Comparison of ENCODE assay signal across 1 cellular context in the genomic region with DNA sequence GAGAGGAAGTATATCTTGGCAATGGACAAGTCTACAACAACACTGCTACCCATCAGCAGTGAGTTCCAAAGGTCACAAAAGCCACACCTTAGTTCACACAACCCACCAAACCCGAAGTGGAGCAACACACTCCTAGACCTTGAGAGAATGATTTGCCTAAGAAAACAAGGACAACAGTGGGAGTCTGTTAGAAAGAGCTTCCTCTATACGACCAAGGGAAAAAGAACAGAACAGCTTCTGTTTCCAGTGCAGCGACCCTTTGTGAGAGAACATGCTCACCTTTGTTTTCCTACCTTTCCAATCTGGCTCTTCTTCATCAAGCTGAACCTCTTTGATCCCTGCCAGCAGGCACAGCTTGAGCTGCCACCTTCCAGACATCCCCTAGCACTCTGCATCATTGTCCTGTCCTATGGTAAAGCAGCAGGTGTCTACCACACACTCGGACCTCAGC.
A peak's percentile ranks its signal among the peaks of the same experiment; 100 is the strongest.
TF ChIP-seq lines count a peak whose summit lies in the region.

No MANE protein-coding gene starts in this region.

TF ChIP-seq in HepG2, 621 proteins besides CTCF, POLR2A, EP300 and RAD21 (continued from another document and continues in another):
- TF ChIP-seq HMG20A (CRISPR knock-in tag; IDR thresholded peaks at IDR 0.05; ENCODE audit: borderline replicate concordance): peak; percentile 94; the same call in 1 of the 2 replicates
- TF ChIP-seq, protein P1, sequence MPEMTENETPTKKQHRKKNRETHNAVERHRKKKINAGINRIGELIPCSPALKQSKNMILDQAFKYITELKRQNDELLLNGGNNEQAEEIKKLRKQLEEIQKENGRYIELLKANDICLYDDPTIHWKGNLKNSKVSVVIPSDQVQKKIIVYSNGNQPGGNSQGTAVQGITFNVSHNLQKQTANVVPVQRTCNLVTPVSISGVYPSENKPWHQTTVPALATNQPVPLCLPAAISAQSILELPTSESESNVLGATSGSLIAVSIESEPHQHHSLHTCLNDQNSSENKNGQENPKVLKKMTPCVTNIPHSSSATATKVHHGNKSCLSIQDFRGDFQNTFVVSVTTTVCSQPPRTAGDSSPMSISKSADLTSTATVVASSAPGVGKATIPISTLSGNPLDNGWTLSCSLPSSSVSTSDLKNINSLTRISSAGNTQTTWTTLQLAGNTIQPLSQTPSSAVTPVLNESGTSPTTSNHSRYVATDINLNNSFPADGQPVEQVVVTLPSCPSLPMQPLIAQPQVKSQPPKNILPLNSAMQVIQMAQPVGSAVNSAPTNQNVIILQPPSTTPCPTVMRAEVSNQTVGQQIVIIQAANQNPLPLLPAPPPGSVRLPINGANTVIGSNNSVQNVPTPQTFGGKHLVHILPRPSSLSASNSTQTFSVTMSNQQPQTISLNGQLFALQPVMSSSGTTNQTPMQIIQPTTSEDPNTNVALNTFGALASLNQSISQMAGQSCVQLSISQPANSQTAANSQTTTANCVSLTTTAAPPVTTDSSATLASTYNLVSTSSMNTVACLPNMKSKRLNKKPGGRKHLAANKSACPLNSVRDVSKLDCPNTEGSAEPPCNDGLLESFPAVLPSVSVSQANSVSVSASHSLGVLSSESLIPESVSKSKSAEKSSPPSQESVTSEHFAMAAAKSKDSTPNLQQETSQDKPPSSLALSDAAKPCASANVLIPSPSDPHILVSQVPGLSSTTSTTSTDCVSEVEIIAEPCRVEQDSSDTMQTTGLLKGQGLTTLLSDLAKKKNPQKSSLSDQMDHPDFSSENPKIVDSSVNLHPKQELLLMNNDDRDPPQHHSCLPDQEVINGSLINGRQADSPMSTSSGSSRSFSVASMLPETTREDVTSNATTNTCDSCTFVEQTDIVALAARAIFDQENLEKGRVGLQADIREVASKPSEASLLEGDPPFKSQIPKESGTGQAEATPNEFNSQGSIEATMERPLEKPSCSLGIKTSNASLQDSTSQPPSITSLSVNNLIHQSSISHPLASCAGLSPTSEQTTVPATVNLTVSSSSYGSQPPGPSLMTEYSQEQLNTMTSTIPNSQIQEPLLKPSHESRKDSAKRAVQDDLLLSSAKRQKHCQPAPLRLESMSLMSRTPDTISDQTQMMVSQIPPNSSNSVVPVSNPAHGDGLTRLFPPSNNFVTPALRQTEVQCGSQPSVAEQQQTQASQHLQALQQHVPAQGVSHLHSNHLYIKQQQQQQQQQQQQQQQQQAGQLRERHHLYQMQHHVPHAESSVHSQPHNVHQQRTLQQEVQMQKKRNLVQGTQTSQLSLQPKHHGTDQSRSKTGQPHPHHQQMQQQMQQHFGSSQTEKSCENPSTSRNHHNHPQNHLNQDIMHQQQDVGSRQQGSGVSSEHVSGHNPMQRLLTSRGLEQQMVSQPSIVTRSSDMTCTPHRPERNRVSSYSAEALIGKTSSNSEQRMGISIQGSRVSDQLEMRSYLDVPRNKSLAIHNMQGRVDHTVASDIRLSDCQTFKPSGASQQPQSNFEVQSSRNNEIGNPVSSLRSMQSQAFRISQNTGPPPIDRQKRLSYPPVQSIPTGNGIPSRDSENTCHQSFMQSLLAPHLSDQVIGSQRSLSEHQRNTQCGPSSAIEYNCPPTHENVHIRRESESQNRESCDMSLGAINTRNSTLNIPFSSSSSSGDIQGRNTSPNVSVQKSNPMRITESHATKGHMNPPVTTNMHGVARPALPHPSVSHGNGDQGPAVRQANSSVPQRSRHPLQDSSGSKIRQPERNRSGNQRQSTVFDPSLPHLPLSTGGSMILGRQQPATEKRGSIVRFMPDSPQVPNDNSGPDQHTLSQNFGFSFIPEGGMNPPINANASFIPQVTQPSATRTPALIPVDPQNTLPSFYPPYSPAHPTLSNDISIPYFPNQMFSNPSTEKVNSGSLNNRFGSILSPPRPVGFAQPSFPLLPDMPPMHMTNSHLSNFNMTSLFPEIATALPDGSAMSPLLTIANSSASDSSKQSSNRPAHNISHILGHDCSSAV (CRISPR knock-in tag; IDR thresholded peaks at IDR 0.05; ENCODE audit: borderline replicate concordance): no peak
- peak; percentile 73 for TF ChIP-seq CREM (IDR thresholded peaks at IDR 0.05)
- TF ChIP-seq CREM (CRISPR knock-in tag; IDR thresholded peaks at IDR 0.05): no peak
- peak; percentile 65; the same call in 1 of the 2 replicates for TF ChIP-seq ETV5 (CRISPR knock-in tag; IDR thresholded peaks at IDR 0.05; ENCODE audit: borderline replicate concordance)
- TF ChIP-seq FOXA1 (IDR thresholded peaks at IDR 0.05): peak; percentile 63; the same call in 1 of the 2 replicates
- TF ChIP-seq FOXA1 (CRISPR knock-in tag; IDR thresholded peaks at IDR 0.05): peak; percentile 93
- TF ChIP-seq ZNF7 (CRISPR knock-in tag; IDR thresholded peaks at IDR 0.05): peak; percentile 19; the same call in 1 of the 2 replicates
- TF ChIP-seq ASH2L (IDR thresholded peaks at IDR 0.05; ENCODE audit: insufficient read length, low read depth, low read length): peak; percentile 50
- 0 out of 2 replicates have a peak, but pooled peaks have one; percentile 58 for TF ChIP-seq TSC22D2 (CRISPR knock-in tag; IDR thresholded peaks at IDR 0.05; ENCODE audit: borderline replicate concordance)
- no peak for TF ChIP-seq BHLHE40 (IDR thresholded peaks at IDR 0.05; ENCODE audit: low read length)
- TF ChIP-seq TP53 (CRISPR knock-in tag; conservative IDR thresholded peaks at IDR 0.05): no peak
- TF ChIP-seq THAP11 (CRISPR knock-in tag; IDR thresholded peaks at IDR 0.05): peak; percentile 33; the same call in 1 of the 2 replicates
- peak; percentile 90 for TF ChIP-seq ZSCAN20 (CRISPR knock-in tag; IDR thresholded peaks at IDR 0.05; ENCODE audit: borderline replicate concordance)
- TF ChIP-seq ELF1 (CRISPR knock-in tag; IDR thresholded peaks at IDR 0.05): peak; percentile 53
- TF ChIP-seq KDM6A (CRISPR knock-in tag; IDR thresholded peaks at IDR 0.05; ENCODE audit: low read depth): peak; percentile 86
- TF ChIP-seq ZFX (CRISPR knock-in tag; IDR thresholded peaks at IDR 0.05; ENCODE audit: low read depth): peak; percentile 28; the same call in 1 of the 2 replicates
- TF ChIP-seq MBD4 (IDR thresholded peaks at IDR 0.05; ENCODE audit: borderline replicate concordance, low read length): no peak
- TF ChIP-seq ZKSCAN1 (IDR thresholded peaks at IDR 0.05; ENCODE audit: low read length): no peak
- no peak for TF ChIP-seq ZNF251 (CRISPR knock-in tag; IDR thresholded peaks at IDR 0.05)
- TF ChIP-seq ZNF639 (CRISPR knock-in tag; conservative IDR thresholded peaks at IDR 0.05): 0 out of 2 replicates have a peak, but pooled peaks have one; percentile 37
- TF ChIP-seq ISL2 (CRISPR knock-in tag; IDR thresholded peaks at IDR 0.05): peak; percentile 85
- peak; percentile 88 for TF ChIP-seq FOXO1 (CRISPR knock-in tag; IDR thresholded peaks at IDR 0.05)
- TF ChIP-seq GABPA (IDR thresholded peaks at IDR 0.05; ENCODE audit: low read depth, low read length): no peak
- peak; percentile 11; the same call in 1 of the 2 replicates for TF ChIP-seq GABPA (CRISPR knock-in tag; IDR thresholded peaks at IDR 0.05; ENCODE audit: low read depth)
- TF ChIP-seq, protein P2, sequence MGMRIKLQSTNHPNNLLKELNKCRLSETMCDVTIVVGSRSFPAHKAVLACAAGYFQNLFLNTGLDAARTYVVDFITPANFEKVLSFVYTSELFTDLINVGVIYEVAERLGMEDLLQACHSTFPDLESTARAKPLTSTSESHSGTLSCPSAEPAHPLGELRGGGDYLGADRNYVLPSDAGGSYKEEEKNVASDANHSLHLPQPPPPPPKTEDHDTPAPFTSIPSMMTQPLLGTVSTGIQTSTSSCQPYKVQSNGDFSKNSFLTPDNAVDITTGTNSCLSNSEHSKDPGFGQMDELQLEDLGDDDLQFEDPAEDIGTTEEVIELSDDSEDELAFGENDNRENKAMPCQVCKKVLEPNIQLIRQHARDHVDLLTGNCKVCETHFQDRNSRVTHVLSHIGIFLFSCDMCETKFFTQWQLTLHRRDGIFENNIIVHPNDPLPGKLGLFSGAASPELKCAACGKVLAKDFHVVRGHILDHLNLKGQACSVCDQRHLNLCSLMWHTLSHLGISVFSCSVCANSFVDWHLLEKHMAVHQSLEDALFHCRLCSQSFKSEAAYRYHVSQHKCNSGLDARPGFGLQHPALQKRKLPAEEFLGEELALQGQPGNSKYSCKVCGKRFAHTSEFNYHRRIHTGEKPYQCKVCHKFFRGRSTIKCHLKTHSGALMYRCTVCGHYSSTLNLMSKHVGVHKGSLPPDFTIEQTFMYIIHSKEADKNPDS (CRISPR knock-in tag; IDR thresholded peaks at IDR 0.05): no peak
- TF ChIP-seq MEIS1 (CRISPR knock-in tag; IDR thresholded peaks at IDR 0.05; ENCODE audit: borderline replicate concordance): no peak
- TF ChIP-seq, protein P3, sequence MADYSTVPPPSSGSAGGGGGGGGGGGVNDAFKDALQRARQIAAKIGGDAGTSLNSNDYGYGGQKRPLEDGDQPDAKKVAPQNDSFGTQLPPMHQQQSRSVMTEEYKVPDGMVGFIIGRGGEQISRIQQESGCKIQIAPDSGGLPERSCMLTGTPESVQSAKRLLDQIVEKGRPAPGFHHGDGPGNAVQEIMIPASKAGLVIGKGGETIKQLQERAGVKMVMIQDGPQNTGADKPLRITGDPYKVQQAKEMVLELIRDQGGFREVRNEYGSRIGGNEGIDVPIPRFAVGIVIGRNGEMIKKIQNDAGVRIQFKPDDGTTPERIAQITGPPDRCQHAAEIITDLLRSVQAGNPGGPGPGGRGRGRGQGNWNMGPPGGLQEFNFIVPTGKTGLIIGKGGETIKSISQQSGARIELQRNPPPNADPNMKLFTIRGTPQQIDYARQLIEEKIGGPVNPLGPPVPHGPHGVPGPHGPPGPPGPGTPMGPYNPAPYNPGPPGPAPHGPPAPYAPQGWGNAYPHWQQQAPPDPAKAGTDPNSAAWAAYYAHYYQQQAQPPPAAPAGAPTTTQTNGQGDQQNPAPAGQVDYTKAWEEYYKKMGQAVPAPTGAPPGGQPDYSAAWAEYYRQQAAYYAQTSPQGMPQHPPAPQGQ (CRISPR knock-in tag; IDR thresholded peaks at IDR 0.05; ENCODE audit: borderline replicate concordance): no peak
- TF ChIP-seq SOX13 (IDR thresholded peaks at IDR 0.05): peak; percentile 35; the same call in 1 of the 2 replicates
- TF ChIP-seq SOX13 (CRISPR knock-in tag; conservative IDR thresholded peaks at IDR 0.05 in 1 of 2, IDR thresholded peaks at IDR 0.05 in 1 of 2): peak in 1 of 2 experiments; percentile 92; a peak in 2 of 4 replicates
- TF ChIP-seq, protein P4, sequence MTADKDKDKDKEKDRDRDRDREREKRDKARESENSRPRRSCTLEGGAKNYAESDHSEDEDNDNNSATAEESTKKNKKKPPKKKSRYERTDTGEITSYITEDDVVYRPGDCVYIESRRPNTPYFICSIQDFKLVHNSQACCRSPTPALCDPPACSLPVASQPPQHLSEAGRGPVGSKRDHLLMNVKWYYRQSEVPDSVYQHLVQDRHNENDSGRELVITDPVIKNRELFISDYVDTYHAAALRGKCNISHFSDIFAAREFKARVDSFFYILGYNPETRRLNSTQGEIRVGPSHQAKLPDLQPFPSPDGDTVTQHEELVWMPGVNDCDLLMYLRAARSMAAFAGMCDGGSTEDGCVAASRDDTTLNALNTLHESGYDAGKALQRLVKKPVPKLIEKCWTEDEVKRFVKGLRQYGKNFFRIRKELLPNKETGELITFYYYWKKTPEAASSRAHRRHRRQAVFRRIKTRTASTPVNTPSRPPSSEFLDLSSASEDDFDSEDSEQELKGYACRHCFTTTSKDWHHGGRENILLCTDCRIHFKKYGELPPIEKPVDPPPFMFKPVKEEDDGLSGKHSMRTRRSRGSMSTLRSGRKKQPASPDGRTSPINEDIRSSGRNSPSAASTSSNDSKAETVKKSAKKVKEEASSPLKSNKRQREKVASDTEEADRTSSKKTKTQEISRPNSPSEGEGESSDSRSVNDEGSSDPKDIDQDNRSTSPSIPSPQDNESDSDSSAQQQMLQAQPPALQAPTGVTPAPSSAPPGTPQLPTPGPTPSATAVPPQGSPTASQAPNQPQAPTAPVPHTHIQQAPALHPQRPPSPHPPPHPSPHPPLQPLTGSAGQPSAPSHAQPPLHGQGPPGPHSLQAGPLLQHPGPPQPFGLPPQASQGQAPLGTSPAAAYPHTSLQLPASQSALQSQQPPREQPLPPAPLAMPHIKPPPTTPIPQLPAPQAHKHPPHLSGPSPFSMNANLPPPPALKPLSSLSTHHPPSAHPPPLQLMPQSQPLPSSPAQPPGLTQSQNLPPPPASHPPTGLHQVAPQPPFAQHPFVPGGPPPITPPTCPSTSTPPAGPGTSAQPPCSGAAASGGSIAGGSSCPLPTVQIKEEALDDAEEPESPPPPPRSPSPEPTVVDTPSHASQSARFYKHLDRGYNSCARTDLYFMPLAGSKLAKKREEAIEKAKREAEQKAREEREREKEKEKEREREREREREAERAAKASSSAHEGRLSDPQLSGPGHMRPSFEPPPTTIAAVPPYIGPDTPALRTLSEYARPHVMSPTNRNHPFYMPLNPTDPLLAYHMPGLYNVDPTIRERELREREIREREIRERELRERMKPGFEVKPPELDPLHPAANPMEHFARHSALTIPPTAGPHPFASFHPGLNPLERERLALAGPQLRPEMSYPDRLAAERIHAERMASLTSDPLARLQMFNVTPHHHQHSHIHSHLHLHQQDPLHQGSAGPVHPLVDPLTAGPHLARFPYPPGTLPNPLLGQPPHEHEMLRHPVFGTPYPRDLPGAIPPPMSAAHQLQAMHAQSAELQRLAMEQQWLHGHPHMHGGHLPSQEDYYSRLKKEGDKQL (CRISPR knock-in tag; IDR thresholded peaks at IDR 0.05; ENCODE audit: low read depth): 0 out of 2 replicates have a peak, but pooled peaks have one; percentile 35
- no peak for TF ChIP-seq ZNF619 (CRISPR knock-in tag; IDR thresholded peaks at IDR 0.05)
- TF ChIP-seq MTF1 (CRISPR knock-in tag; IDR thresholded peaks at IDR 0.05): no peak
- TF ChIP-seq XRCC5 (optimal IDR thresholded peaks at IDR 0.05; ENCODE audit: low read length): peak; percentile 57
- TF ChIP-seq, protein P5, sequence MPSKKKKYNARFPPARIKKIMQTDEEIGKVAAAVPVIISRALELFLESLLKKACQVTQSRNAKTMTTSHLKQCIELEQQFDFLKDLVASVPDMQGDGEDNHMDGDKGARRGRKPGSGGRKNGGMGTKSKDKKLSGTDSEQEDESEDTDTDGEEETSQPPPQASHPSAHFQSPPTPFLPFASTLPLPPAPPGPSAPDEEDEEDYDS (CRISPR knock-in tag; IDR thresholded peaks at IDR 0.05): peak; percentile 42; the same call in 1 of the 2 replicates
- peak; percentile 81 for TF ChIP-seq FOXK2 (IDR thresholded peaks at IDR 0.05)
